Comparison of ENCODE assay signal across 16 cellular contexts in genomic region chr3:171416061-171416460, GRCh38. TPM values are rescaled to one million over a fixed set of nuclear protein-coding genes. Genes with fewer than 3 reads are reported as not detected.
DNase-seq lines count a peak whose midpoint lies in the region; ATAC-seq and TF ChIP-seq lines count a peak whose summit lies in the region.
"Had no signal": no experiment of that assay in that cellular context is flagged by ENCODE, and none has a peak within 500 bp of the region (broad histone marks: within the 10 kb centered on the region; RNA-seq: fewer than 3 reads in every experiment).

No MANE protein-coding gene starts in this region.

- H2AK9ac ChIP-seq in IMR-90 (replicated peaks; ENCODE audit: low read depth, low read length, poor library complexity) = no peak overlapping the region

- CTCF ChIA-PET in IMR-90 (lab: Yijun Ruan, JAX) = no interaction called here

- no peak for TF ChIP-seq CTCF in IMR-90 (conservative IDR thresholded peaks at IDR 0.05; ENCODE audit: low read depth, low read length)
- no peak for TF ChIP-seq CTCF in fibroblast of lung (conservative IDR thresholded peaks at IDR 0.05 in 1 of 2, IDR thresholded peaks at IDR 0.05 in 1 of 2; ENCODE audit: low read depth in 1 of 2, low read length in 2 of 2)
- no peak for TF ChIP-seq CTCF in foreskin keratinocyte (conservative IDR thresholded peaks at IDR 0.05)

- no peak overlapping the region for H4K91ac ChIP-seq in IMR-90 (ENCODE audit: insufficient read depth, low read depth, low read length)

- H2AFZ ChIP-seq in IMR-90 (replicated peaks; ENCODE audit: low read length, poor library complexity) (no peak overlapping the region), fibroblast of lung (ENCODE audit: low read length) (no peak overlapping the region)

- H3K18ac ChIP-seq in IMR-90 (ENCODE audit: low read depth, low read length) = 0 out of 2 replicates have a peak overlapping the region, but pooled peaks have one; percentile 29

- H3K79me2 ChIP-seq in fibroblast of lung (ENCODE audit: control insufficient read depth, insufficient read depth, low read length) = peaks cover 7% of the 10 kb centered on the region

- H4K5ac ChIP-seq in IMR-90 (ENCODE audit: low read depth, low read length) = no peak overlapping the region

- H3K36me3 ChIP-seq in IMR-90 (ENCODE audit: control insufficient read depth, insufficient read depth, low read length) (no peaks in the 10 kb centered on the region), fibroblast of lung (ENCODE audit: control insufficient read depth, insufficient read depth, low read length) (peaks cover 3% of the 10 kb centered on the region)

- H3K4me3 ChIP-seq in IMR-90 (ENCODE audit: insufficient read depth, low read depth, low read length) (no peak overlapping the region), fibroblast of lung (replicated peaks in 1 of 4; ENCODE audit: control extremely low read depth in 1 of 4, insufficient read depth in 1 of 4, low read depth in 3 of 4, low read length in 4 of 4) (no peak overlapping the region)

- no peaks in the 10 kb centered on the region; a peak in 1 of 4 replicates for H3K79me1 ChIP-seq in IMR-90 (ENCODE audit: low read depth in 1 of 2, low read length in 2 of 2)

- H3K9me3 ChIP-seq in IMR-90 (ENCODE audit: control insufficient read depth, insufficient read depth, low read length) (no peaks in the 10 kb centered on the region), fibroblast of lung (ENCODE audit: control insufficient read depth, insufficient read depth, low read depth, low read length) (no peaks in the 10 kb centered on the region)

- H2BK5ac ChIP-seq in IMR-90 (ENCODE audit: low read depth, low read length, poor library complexity, severe bottlenecking) = no peak overlapping the region

- peaks cover 11% of the 10 kb centered on the region for H3K4me1 ChIP-seq in IMR-90 (ENCODE audit: control insufficient read depth, insufficient read depth, low read length)
- peaks cover 21% of the 10 kb centered on the region for H3K4me1 ChIP-seq in fibroblast of lung (ENCODE audit: control insufficient read depth, extremely low read depth, insufficient read depth, low read length)
- peaks cover 10% of the 10 kb centered on the region for H3K4me1 ChIP-seq in foreskin keratinocyte

- H3K4me2 ChIP-seq in IMR-90 (ENCODE audit: low read depth, low read length) (no peak overlapping the region), fibroblast of lung (ENCODE audit: extremely low read depth, insufficient read depth, low read length) (no peak overlapping the region)

- intact Hi-C loops in IMR-90 (cut with micrococcal nuclease) = no loop called here

- ATAC-seq in IMR-90 (ENCODE audit: low read depth) (no peak), HG03571 (IDR thresholded peaks at IDR 0.05; ENCODE audit: unreplicated experiment) (no peak), foreskin keratinocyte (no peak)
- ATAC-seq: HCT116, Panc1, Right ventricle myocardium inferior had no signal

- H3K56ac ChIP-seq in IMR-90 (ENCODE audit: extremely low read depth, insufficient read depth, low read length) = no peak overlapping the region

- no peak overlapping the region for H3K4ac ChIP-seq in IMR-90 (ENCODE audit: low read depth, low read length)

- H4K8ac ChIP-seq in IMR-90 (ENCODE audit: low read depth in 2 of 2, low read length in 2 of 2) = no peak overlapping the region

- no peak overlapping the region for H3K27ac ChIP-seq in IMR-90 (ENCODE audit: insufficient read depth, low read length)
- no peak overlapping the region for H3K27ac ChIP-seq in fibroblast of lung (ENCODE audit: insufficient read depth, low read length)
- H3K27ac ChIP-seq in foreskin keratinocyte = no peak overlapping the region

- DNase-seq in IMR-90 (peak; percentile 33), amniotic epithelial cell (ENCODE audit: low read depth) (peak; percentile 55), fibroblast of lung (ENCODE audit: low read depth in 2 of 2) (peak; percentile 24 to 30), foreskin keratinocyte (no peak), HK-2 (ENCODE audit: unreplicated experiment) (no peak), OCI-M1 (lab: John Stamatoyannopoulos, UW) (no peak)
- DNase-seq: Calu3; CD4-positive, alpha-beta memory T cell; DMS53; KG1; NCI-H1092 treated with DMSO at 0.1 percent for 48 hours; NCI-H524 had no signal

- H3K9me1 ChIP-seq in IMR-90 (ENCODE audit: insufficient read depth, low read length) = no peaks in the 10 kb centered on the region

- TF ChIP-seq POLR2A in IMR-90 (IDR thresholded peaks at IDR 0.05; ENCODE audit: low read depth, low read length) = no peak

- WGBS in IMR-90 (ENCODE audit: extremely low coverage in 2 of 2, insufficient read length in 1 of 2), 2 experiments = 67% methylated on average over 1 of the region's 5 CpGs; no CpG with 5 or more reads in 1 of the 2 experiments

- no peak overlapping the region for H2BK120ac ChIP-seq in IMR-90 (ENCODE audit: low read depth, low read length)

- H3K9ac ChIP-seq in IMR-90 (ENCODE audit: low read depth, low read length) (no peak overlapping the region), fibroblast of lung (ENCODE audit: insufficient read depth, low read length) (no peak overlapping the region)

- no peak for TF ChIP-seq RAD21 in IMR-90 (IDR thresholded peaks at IDR 0.05; ENCODE audit: low read length)

- POLR2A ChIA-PET in IMR-90 (lab: Charles Lee; ENCODE audit: unreplicated experiment) = interaction anchor here (0.6 kb wide), 1 partner anchor 9 kb away, joined by 3 read pairs; no protein-coding TSS in a partner anchor

- H3K14ac ChIP-seq in IMR-90 (replicated peaks; ENCODE audit: low read depth, low read length) = no peak overlapping the region

- no peaks in the 10 kb centered on the region for H3K27me3 ChIP-seq in IMR-90 (ENCODE audit: control insufficient read depth, insufficient read depth, low read length)
- H3K27me3 ChIP-seq in fibroblast of lung (ENCODE audit: control insufficient read depth, insufficient read depth, low read length) = no peaks in the 10 kb centered on the region
- H3K27me3 ChIP-seq in foreskin keratinocyte = no peaks in the 10 kb centered on the region

- H2AK5ac ChIP-seq in IMR-90 (ENCODE audit: low read depth, low read length) = no peak overlapping the region

- dilution Hi-C loops in IMR-90 (cut with HindIII; ENCODE audit: low sequenced_read_pairs, unreplicated experiment) = no loop called here

- H4K20me1 ChIP-seq in IMR-90 (ENCODE audit: insufficient read depth, low read length) = no peaks in the 10 kb centered on the region
- no peaks in the 10 kb centered on the region for H4K20me1 ChIP-seq in fibroblast of lung (ENCODE audit: control insufficient read depth, extremely low read depth, insufficient read depth, low read length)

- no peak overlapping the region for H3K23ac ChIP-seq in IMR-90 (ENCODE audit: low read depth, low read length)

- H2BK15ac ChIP-seq in IMR-90 (ENCODE audit: low read depth, low read length) = no peak overlapping the region

- H2BK20ac ChIP-seq in IMR-90 (ENCODE audit: low read depth, low read length) = no peak overlapping the region

- in situ Hi-C loops in IMR-90 (cut with MboI; ENCODE audit: low sequenced_read_pairs) = no loop called here

- no TSS peak for BruUV-seq in IMR-90 (replicated peaks; lab: Mats Ljungman, UMichigan)

TF ChIP-seq in IMR-90, 13 proteins besides CTCF, POLR2A, EP300 and RAD21:
- TF ChIP-seq MXI1 (IDR thresholded peaks at IDR 0.05; ENCODE audit: borderline replicate concordance, low read depth, low read length) (no peak), RFX5 (IDR thresholded peaks at IDR 0.05; ENCODE audit: low read depth, low read length) (no peak), USF2 (IDR thresholded peaks at IDR 0.05; ENCODE audit: low read depth, low read length) (no peak), CEBPB (IDR thresholded peaks at IDR 0.05; ENCODE audit: low read depth, low read length) (no peak; the same call in 1 of the 2 replicates), NFE2L2 (IDR thresholded peaks at IDR 0.05; ENCODE audit: low read depth, low read length) (no peak), CHD1 (IDR thresholded peaks at IDR 0.05; ENCODE audit: low read depth, low read length) (no peak), BHLHE40 (IDR thresholded peaks at IDR 0.05; ENCODE audit: low read depth, low read length) (no peak), RCOR1 (IDR thresholded peaks at IDR 0.05; ENCODE audit: insufficient replicate concordance, low read length) (no peak), ELK1 (IDR thresholded peaks at IDR 0.05; ENCODE audit: borderline replicate concordance, low read depth, low read length) (no peak), MAFK (IDR thresholded peaks at IDR 0.05; ENCODE audit: low read depth, low read length) (no peak), MAZ (IDR thresholded peaks at IDR 0.05; ENCODE audit: borderline replicate concordance, low read depth, low read length) (no peak)

RNA-seq across cellular contexts. Expression of gene TNIK, which starts 44.1 kb away (rescaled TPM):
- 6.3 and 8.3 TPM in 2 replicates for total RNA-seq in IMR-90 (2012; rRNA removed)
- 2.8 and 3.4 TPM in 2 replicates for polyA plus RNA-seq in IMR-90 (2012; rRNA removed)
- 1.2 TPM in 2 replicates for polyA plus RNA-seq in IMR-90 (2012; cell fraction: cytosol; rRNA removed)
- polyA plus RNA-seq in IMR-90 (2012; cell fraction: nucleus; rRNA removed; ENCODE audit: low replicate concordance) = 1.6 and 12.3 TPM in 2 replicates
- 30.6 and 39.3 TPM in 2 replicates for total RNA-seq in fibroblast of lung
- 13.8 and 16.8 TPM in 2 replicates for polyA plus RNA-seq in fibroblast of lung
- 14.4 and 20.9 TPM in 2 replicates for polyA plus RNA-seq in fibroblast of lung (2012)
- polyA minus RNA-seq in fibroblast of lung (ENCODE audit: low replicate concordance) = 18.5 and 25.6 TPM in 2 replicates
- 9.4 and 12.3 TPM in 2 replicates for total RNA-seq in foreskin keratinocyte
- 3.2 and 3.7 TPM in 2 replicates for polyA plus RNA-seq in foreskin keratinocyte

Comparison
In these comparisons a context has a peak if more than half of its experiments do, and no peak if none do; other contexts are left out.
1. DNase-seq: peak in IMR-90 (single experiment), amniotic epithelial cell (single experiment) and fibroblast of lung (2 of 2); none in foreskin keratinocyte (0 of 2), HK-2 (single experiment) and OCI-M1 (single experiment).